Comparison of ENCODE assay signal across 13 cellular contexts in the genomic region with DNA sequence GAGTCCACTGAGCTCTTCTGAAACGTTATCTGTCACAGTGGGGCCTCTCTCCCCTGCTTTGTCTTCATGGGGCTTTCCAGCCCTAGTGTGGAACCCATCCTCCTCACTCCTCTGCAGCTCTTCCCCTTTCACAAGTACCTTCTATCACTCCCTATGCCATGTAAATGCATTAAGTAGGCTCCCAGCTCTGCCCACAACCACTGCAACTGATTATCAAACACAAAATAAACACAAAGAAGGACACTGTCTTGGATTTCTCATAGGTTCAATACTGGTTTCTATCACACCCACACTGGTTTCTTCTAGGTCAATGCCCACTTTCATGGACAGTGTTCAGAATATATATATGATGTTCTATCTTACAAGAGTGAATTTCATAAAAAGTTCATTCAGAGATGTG.
DNase-seq lines count a peak whose midpoint lies in the region; ATAC-seq and TF ChIP-seq lines count a peak whose summit lies in the region.
"Had no signal": no experiment of that assay in that cellular context is flagged by ENCODE, and none has a peak within 500 bp of the region (broad histone marks: within the 10 kb centered on the region; RNA-seq: fewer than 3 reads in every experiment).

No MANE protein-coding gene starts in this region.

- no peak for TF ChIP-seq EP300 in gastroesophageal sphincter (IDR thresholded peaks at IDR 0.05)

- no peaks in the 10 kb centered on the region for H3K36me3 ChIP-seq in gastroesophageal sphincter
- H3K36me3 ChIP-seq: uterus had no signal

- H3K4me1 ChIP-seq in gastroesophageal sphincter: peaks cover 0 to 26% (median 0%) of the 10 kb centered on the region in 3 donors
- H3K4me1 ChIP-seq: uterus had no signal

- H3K4me3 ChIP-seq in HL-60 (replicated peaks; ENCODE audit: insufficient read depth, low read length) (no peak overlapping the region), gastroesophageal sphincter (no peak overlapping the region)
- H3K4me3 ChIP-seq: uterus had no signal

- no peak for TF ChIP-seq POLR2A in gastroesophageal sphincter (IDR thresholded peaks at IDR 0.05)

- ATAC-seq in GM18499 (IDR thresholded peaks at IDR 0.05; ENCODE audit: insufficient read depth, unreplicated experiment): peak; percentile 69
- ATAC-seq in GM21526 (IDR thresholded peaks at IDR 0.05; ENCODE audit: low FRiP score, unreplicated experiment): peak; percentile 73
- no peak for ATAC-seq in HG03439 (IDR thresholded peaks at IDR 0.05; ENCODE audit: unreplicated experiment)
- no peak for ATAC-seq in gastroesophageal sphincter
- ATAC-seq: activated CD8-positive, alpha-beta memory T cell treated with anti-CD3 and anti-CD28 coated beads, Interleukin-2, amount 10 ng/mL, durations not matched to agents 7 days and 5 days had no signal

- no peaks in the 10 kb centered on the region for H3K9me3 ChIP-seq in gastroesophageal sphincter
- H3K9me3 ChIP-seq: uterus had no signal

- no peak for TF ChIP-seq CTCF in HL-60 (IDR thresholded peaks at IDR 0.05; ENCODE audit: insufficient read depth, low read length)
- TF ChIP-seq CTCF in gastroesophageal sphincter (IDR thresholded peaks at IDR 0.05): no peak

- H3K27me3 ChIP-seq in HL-60 (ENCODE audit: insufficient read depth, poor library complexity, severe bottlenecking) (no peaks in the 10 kb centered on the region), gastroesophageal sphincter (no peaks in the 10 kb centered on the region)
- H3K27me3 ChIP-seq: uterus had no signal

- WGBS in gastroesophageal sphincter (ENCODE audit: low coverage in 1 of 2), 2 donors: 57 to 83% methylated on average over 1 of the region's 1 CpG

- H3K27ac ChIP-seq in HL-60 (replicated peaks): peak overlapping the region; percentile 8; the same call in 1 of the 2 replicates
- no peak overlapping the region for H3K27ac ChIP-seq in gastroesophageal sphincter
- H3K27ac ChIP-seq: RWPE1, uterus had no signal

- DNase-seq in HL-60 (ENCODE audit: low read depth in 1 of 2, low spot score in 1 of 2) (peak in 1 of 2 experiments; percentile 25), iPS-NIHi7 (ENCODE audit: extremely low spot score) (peak; percentile 25), NCI-H2029 (lab: John Stamatoyannopoulos, UW) (no peak), D341Med (ENCODE audit: low spot score) (no peak)
- DNase-seq: activated CD8-positive, alpha-beta memory T cell treated with anti-CD3 and anti-CD28 coated beads, Interleukin-2, amount 10 ng/mL, durations not matched to agents 7 days and 5 days; hypothalamus; stimulated activated CD4-positive, alpha-beta T cell treated with anti-CD3 and anti-CD28 coated beads, Interleukin-4, amount 100 ng/mL, for 4 hours; uterus had no signal

Comparison
In these comparisons a context has a peak if more than half of its experiments do, and no peak if none do; other contexts are left out.
1. ATAC-seq: peak in GM18499 (single experiment) and GM21526 (single experiment); none in HG03439 (single experiment) and gastroesophageal sphincter (single experiment).